14 cellular contexts compared by ENCODE assay signal in the genomic region with DNA sequence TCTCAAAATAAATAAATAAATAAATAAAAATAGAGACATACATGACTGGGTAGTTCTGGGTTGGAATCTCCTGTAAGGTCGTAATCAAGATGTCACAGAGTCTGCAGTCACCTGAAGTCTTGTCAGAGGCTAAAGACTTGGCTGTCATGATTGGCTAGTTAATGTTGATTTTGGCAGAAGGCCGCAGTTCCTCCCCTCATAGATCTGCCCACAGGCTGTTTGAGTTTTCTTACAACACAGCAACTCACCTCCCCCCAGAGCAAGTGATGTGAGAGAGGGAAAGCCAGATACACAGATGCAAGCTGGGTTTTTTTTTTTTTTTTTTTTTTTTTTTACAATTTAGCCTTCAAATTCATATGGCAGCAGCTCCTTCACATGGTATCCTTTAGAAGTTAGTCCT. TPM values are rescaled to one million over a fixed set of nuclear protein-coding genes. Genes with fewer than 3 reads are reported as not detected.
DNase-seq lines count a peak whose midpoint lies in the region; TF ChIP-seq lines count a peak whose summit lies in the region.
"Had no signal": no experiment of that assay in that cellular context is flagged by ENCODE, and none has a peak within 500 bp of the region (broad histone marks: within the 10 kb centered on the region; RNA-seq: fewer than 3 reads in every experiment).

No MANE protein-coding gene starts in this region.

- H3K9ac ChIP-seq in BLaER1 treated with 17β-estradiol and CSF1 and Interleukin-3, amounts not matched to agents 10 nM and 100 nM = no peak overlapping the region
- H3K9ac ChIP-seq in OCI-LY1 (ENCODE audit: low read length) = no peak overlapping the region
- H3K9ac ChIP-seq: KMS-11 had no signal

- DNase-seq in ELF-1 (ENCODE audit: low read depth, low spot score) = peak; percentile 17
- no peak for DNase-seq in OCI-M2 (lab: John Stamatoyannopoulos, UW; ENCODE audit: unreplicated experiment)
- no peak for DNase-seq in central memory CD4-positive, alpha-beta T cell
- DNase-seq in activated CD4-positive, alpha-beta memory T cell treated with anti-CD3 and anti-CD28 coated beads, Interleukin-2, amount 10 ng/mL, durations not matched to agents 7 days and 5 days = no peak
- DNase-seq: AML-193; CD8-positive, alpha-beta T cell; DMS 273 treated with DMSO at 0.1 percent for 48 hours; DMS53; GDM1; GOT3; H7 had no signal

- H3K4me1 ChIP-seq in BLaER1 treated with 17β-estradiol and CSF1 and Interleukin-3, amounts not matched to agents 10 nM and 100 nM = peaks cover 7 to 20% (median 15%) of the 10 kb centered on the region in 10 experiments
- H3K4me1 ChIP-seq in OCI-LY1 (ENCODE audit: insufficient read depth, low read length, severe bottlenecking) = peaks cover 48% of the 10 kb centered on the region

- CTCF ChIA-PET in activated CD4-positive, alpha-beta memory T cell treated with anti-CD3 and anti-CD28 coated beads, Interleukin-2, amount 10 ng/mL, durations not matched to agents 7 days and 5 days (lab: Charles Lee) = no interaction called here

- no peak for TF ChIP-seq CTCF in OCI-LY1 (IDR thresholded peaks at IDR 0.05; ENCODE audit: low read length)

- no peaks in the 10 kb centered on the region for H4K20me1 ChIP-seq in BLaER1 treated with 17β-estradiol and CSF1 and Interleukin-3, amounts not matched to agents 10 nM and 100 nM
- no peaks in the 10 kb centered on the region for H4K20me1 ChIP-seq in OCI-LY1 (ENCODE audit: insufficient read depth, low read length)

- H3F3A ChIP-seq in OCI-LY1 (ENCODE audit: insufficient read depth, low read length) = peaks cover under 1% of the 10 kb centered on the region; the same call in 1 of the 2 replicates

- no peaks in the 10 kb centered on the region for H3K9me3 Mint-ChIP-seq in activated CD4-positive, alpha-beta memory T cell treated with anti-CD3 and anti-CD28 coated beads, Interleukin-2, amount 10 ng/mL, durations not matched to agents 7 days and 5 days
- H3K9me3 Mint-ChIP-seq: CD8-positive, alpha-beta T cell had no signal

- H2AFZ ChIP-seq in OCI-LY1 (ENCODE audit: low read length) = no peak overlapping the region

- H3K4me1 Mint-ChIP-seq in activated CD4-positive, alpha-beta memory T cell treated with anti-CD3 and anti-CD28 coated beads, Interleukin-2, amount 10 ng/mL, durations not matched to agents 7 days and 5 days = no peaks in the 10 kb centered on the region

- H3K4me3 ChIP-seq in BLaER1 treated with 17β-estradiol and CSF1 and Interleukin-3, amounts not matched to agents 10 nM and 100 nM = no peak overlapping the region
- no peak overlapping the region for H3K4me3 ChIP-seq in OCI-LY1 (ENCODE audit: low read depth, low read length, poor library complexity, severe bottlenecking)

- POLR2A ChIA-PET in activated CD4-positive, alpha-beta memory T cell treated with anti-CD3 and anti-CD28 coated beads, Interleukin-2, amount 10 ng/mL, durations not matched to agents 7 days and 5 days (lab: Charles Lee) = no interaction called here

- no peaks in the 10 kb centered on the region for H3K9me3 ChIP-seq in BLaER1 treated with 17β-estradiol and CSF1 and Interleukin-3, amounts not matched to agents 10 nM and 100 nM (replicated peaks in 1 of 11)
- H3K9me3 ChIP-seq in OCI-LY1 (ENCODE audit: low read length) = peaks cover 3% of the 10 kb centered on the region; the same call in 1 of the 2 replicates

- H3K27me3 ChIP-seq in BLaER1 treated with 17β-estradiol and CSF1 and Interleukin-3, amounts not matched to agents 10 nM and 100 nM = no peaks in the 10 kb centered on the region
- no peaks in the 10 kb centered on the region for H3K27me3 ChIP-seq in OCI-LY1 (ENCODE audit: insufficient read depth, low read length)

- no peak overlapping the region for H3K27ac ChIP-seq in BLaER1 treated with 17β-estradiol and CSF1 and Interleukin-3, amounts not matched to agents 10 nM and 100 nM
- H3K27ac ChIP-seq in OCI-LY1 (ENCODE audit: low read depth, low read length, poor library complexity, severe bottlenecking) = peak overlapping the region; percentile 85
- H3K27ac ChIP-seq: KMS-11 had no signal

- no peaks in the 10 kb centered on the region for H3K79me2 ChIP-seq in OCI-LY1 (ENCODE audit: insufficient read depth, low read length)

- H3K36me3 ChIP-seq in BLaER1 treated with 17β-estradiol and CSF1 and Interleukin-3, amounts not matched to agents 10 nM and 100 nM = no peaks in the 10 kb centered on the region
- no peaks in the 10 kb centered on the region for H3K36me3 ChIP-seq in OCI-LY1 (ENCODE audit: insufficient read depth, low read length)

- peaks cover 3% of the 10 kb centered on the region for H3K27me3 Mint-ChIP-seq in activated CD4-positive, alpha-beta memory T cell treated with anti-CD3 and anti-CD28 coated beads, Interleukin-2, amount 10 ng/mL, durations not matched to agents 7 days and 5 days

- H3K4me2 ChIP-seq in BLaER1 treated with 17β-estradiol and CSF1 and Interleukin-3, amounts not matched to agents 10 nM and 100 nM = peak overlapping the region in 6 of 11 experiments; percentile 36 to 78 (median 64); a peak in 6 of 22 replicates
- H3K4me2 ChIP-seq in OCI-LY1 (ENCODE audit: low read length) = no peak overlapping the region
- H3K4me2 ChIP-seq: KMS-11 had no signal

- no peak overlapping the region for H3K4me3 Mint-ChIP-seq in activated CD4-positive, alpha-beta memory T cell treated with anti-CD3 and anti-CD28 coated beads, Interleukin-2, amount 10 ng/mL, durations not matched to agents 7 days and 5 days
- H3K4me3 Mint-ChIP-seq: CD8-positive, alpha-beta T cell had no signal

- no peaks in the 10 kb centered on the region for H3K36me3 Mint-ChIP-seq in activated CD4-positive, alpha-beta memory T cell treated with anti-CD3 and anti-CD28 coated beads, Interleukin-2, amount 10 ng/mL, durations not matched to agents 7 days and 5 days (ENCODE audit: low read depth)
- H3K36me3 Mint-ChIP-seq: CD8-positive, alpha-beta T cell had no signal

- no peaks in the 10 kb centered on the region for H3K9me2 ChIP-seq in OCI-LY1 (ENCODE audit: low read depth, low read length)

- no peak overlapping the region for H3K27ac Mint-ChIP-seq in activated CD4-positive, alpha-beta memory T cell treated with anti-CD3 and anti-CD28 coated beads, Interleukin-2, amount 10 ng/mL, durations not matched to agents 7 days and 5 days
- H3K27ac Mint-ChIP-seq: CD8-positive, alpha-beta T cell had no signal

RNA-seq across cellular contexts. Expression of a gene that starts 36.4 kb away (rescaled TPM):
- not detected for total RNA-seq in activated CD4-positive, alpha-beta memory T cell treated with anti-CD3 and anti-CD28 coated beads, Interleukin-2, amount 10 ng/mL, durations not matched to agents 7 days and 5 days
- total RNA-seq: CD8-positive, alpha-beta T cell had no signal
